In genomic region chr17:45283711-45284110, GRCh38 we compare ENCODE assay signal across 17 cellular contexts. TPM values are rescaled to one million over a fixed set of nuclear protein-coding genes. Genes with fewer than 3 reads are reported as not detected.
A peak's percentile ranks its signal among the peaks of the same experiment; 100 is the strongest.
DNase-seq lines count a peak whose midpoint lies in the region; ATAC-seq and TF ChIP-seq lines count a peak whose summit lies in the region.
"Had no signal": no experiment of that assay in that cellular context is flagged by ENCODE, and none has a peak within 500 bp of the region (broad histone marks: within the 10 kb centered on the region; RNA-seq: fewer than 3 reads in every experiment).

No MANE protein-coding gene starts in this region.

- H3K79me2 ChIP-seq in mesendoderm (ENCODE audit: control insufficient read depth, insufficient read depth, low read length): no peaks in the 10 kb centered on the region

- H3K23ac ChIP-seq in mesendoderm (ENCODE audit: low read length): no peak overlapping the region

- TF ChIP-seq CTCF in Caco-2 (IDR thresholded peaks at IDR 0.05; ENCODE audit: insufficient read depth in 1 of 2, low read depth in 1 of 2, low read length in 1 of 2, severe bottlenecking in 1 of 2, unreplicated experiment in 1 of 2): no peak

- no peak overlapping the region for H3K4me2 ChIP-seq in mesendoderm (ENCODE audit: low read length)

- H3K4me1 Mint-ChIP-seq in stimulated activated naive CD8-positive, alpha-beta T cell treated with anti-CD3 and anti-CD28 coated beads, Interleukin-15, Interleukin-2, amounts not matched to agents 100 ng/mL and 50 ng/mL, for 24 hours (ENCODE audit: low read depth): peaks cover 22% of the 10 kb centered on the region
- peaks cover 10% of the 10 kb centered on the region for H3K4me1 Mint-ChIP-seq in activated naive CD8-positive, alpha-beta T cell treated with anti-CD3 and anti-CD28 coated beads, Interleukin-2, amount 50 U/mL, for 24 hours
- peaks cover 0 to 15% (median 3%) of the 10 kb centered on the region in 7 donors for H3K4me1 Mint-ChIP-seq in naive thymus-derived CD4-positive, alpha-beta T cell
- no peaks in the 10 kb centered on the region for H3K4me1 Mint-ChIP-seq in Caco-2 (ENCODE audit: low read depth, unreplicated experiment)

- H2BK5ac ChIP-seq in mesendoderm (ENCODE audit: low read length): no peak overlapping the region

- no peak overlapping the region for H3K4ac ChIP-seq in mesendoderm (ENCODE audit: low read depth, low read length)

- H2BK120ac ChIP-seq in mesendoderm (ENCODE audit: low read depth, low read length): no peak overlapping the region

- no TSS peak for BruUV-seq in Caco-2 (replicated peaks; lab: Mats Ljungman, UMichigan)

- peaks cover 69% of the 10 kb centered on the region for H3K36me3 Mint-ChIP-seq in stimulated activated naive CD8-positive, alpha-beta T cell treated with anti-CD3 and anti-CD28 coated beads, Interleukin-15, Interleukin-2, amounts not matched to agents 100 ng/mL and 50 ng/mL, for 24 hours (ENCODE audit: low read depth)
- H3K36me3 Mint-ChIP-seq in activated naive CD8-positive, alpha-beta T cell treated with anti-CD3 and anti-CD28 coated beads, Interleukin-2, amount 50 U/mL, for 24 hours (ENCODE audit: low read depth): peaks cover 54% of the 10 kb centered on the region
- H3K36me3 Mint-ChIP-seq in naive thymus-derived CD4-positive, alpha-beta T cell: peaks cover 4 to 29% (median 8%) of the 10 kb centered on the region in 5 donors
- peaks cover 41% of the 10 kb centered on the region for H3K36me3 Mint-ChIP-seq in Caco-2 (ENCODE audit: insufficient read depth, unreplicated experiment)

- POLR2A ChIA-PET in naive thymus-derived CD4-positive, alpha-beta T cell (lab: Charles Lee): interaction anchor here (1.2 kb wide), 1 partner anchor 33 kb away, joined by 3 read pairs; the partner anchor contains the start of gene MAP3K14
- POLR2A ChIA-PET in Caco-2 (lab: Charles Lee): no interaction called here

- no peak overlapping the region for H3K18ac ChIP-seq in mesendoderm (ENCODE audit: low read length)

- no peaks in the 10 kb centered on the region for H3K9me3 ChIP-seq in naive thymus-derived CD4-positive, alpha-beta T cell (ENCODE audit: control insufficient read depth in 2 of 3, low read length in 3 of 3)
- H3K9me3 ChIP-seq in Caco-2: no peaks in the 10 kb centered on the region

- H3K79me1 ChIP-seq in mesendoderm (ENCODE audit: low read length): no peaks in the 10 kb centered on the region

- no peak overlapping the region for H2AK5ac ChIP-seq in mesendoderm (ENCODE audit: low read length)

- H3K56ac ChIP-seq in mesendoderm (ENCODE audit: low read length): no peak overlapping the region

- DNase-seq in stimulated activated naive CD8-positive, alpha-beta T cell treated with anti-CD3 and anti-CD28 coated beads, Interleukin-15, Interleukin-2, amounts not matched to agents 100 U/mL and 50 U/mL, for 24 hours: no peak
- no peak for DNase-seq in activated naive CD8-positive, alpha-beta T cell treated with anti-CD3 and anti-CD28 coated beads, Interleukin-2, amount 50 U/mL, for 24 hours
- no peak for DNase-seq in naive thymus-derived CD4-positive, alpha-beta T cell
- DNase-seq in NCI-H748 (lab: John Stamatoyannopoulos, UW; ENCODE audit: unreplicated experiment): no peak
- DNase-seq in Caco-2: no peak
- no peak for DNase-seq in mesendoderm
- DNase-seq: activated gamma-delta T cell, EL, NCI-H1436 treated with DMSO at 0.1 percent for 48 hours had no signal

- no peaks in the 10 kb centered on the region for H3K4me1 ChIP-seq in naive thymus-derived CD4-positive, alpha-beta T cell (ENCODE audit: control insufficient read depth in 2 of 2, insufficient read depth in 2 of 2, low read length in 2 of 2)
- H3K4me1 ChIP-seq in Caco-2 (peaks cover 10% of the 10 kb centered on the region), mesendoderm (ENCODE audit: control insufficient read depth, low read depth, low read length) (no peaks in the 10 kb centered on the region)

- H4K5ac ChIP-seq in mesendoderm (ENCODE audit: low read length): no peak overlapping the region

- no peak overlapping the region for H3K4me3 Mint-ChIP-seq in stimulated activated naive CD8-positive, alpha-beta T cell treated with anti-CD3 and anti-CD28 coated beads, Interleukin-15, Interleukin-2, amounts not matched to agents 100 ng/mL and 50 ng/mL, for 24 hours
- H3K4me3 Mint-ChIP-seq in activated naive CD8-positive, alpha-beta T cell treated with anti-CD3 and anti-CD28 coated beads, Interleukin-2, amount 50 U/mL, for 24 hours: no peak overlapping the region
- H3K4me3 Mint-ChIP-seq in naive thymus-derived CD4-positive, alpha-beta T cell: no peak overlapping the region
- no peak overlapping the region for H3K4me3 Mint-ChIP-seq in Caco-2 (ENCODE audit: unreplicated experiment)

- no CpG with 5 or more reads among the region's 10 CpGs for WGBS in mesendoderm (ENCODE audit: extremely low coverage, insufficient coverage, low lambda C conversion rate)

- intact Hi-C loops in naive thymus-derived CD4-positive, alpha-beta T cell (cut with micrococcal nuclease): no loop called here
- intact Hi-C loops in Caco-2 (cut with micrococcal nuclease; ENCODE audit: unreplicated experiment): no loop called here

- no peak overlapping the region for H3K27ac ChIP-seq in naive thymus-derived CD4-positive, alpha-beta T cell (ENCODE audit: low read depth, low read length)
- no peak overlapping the region for H3K27ac ChIP-seq in mesendoderm (ENCODE audit: low read depth, low read length)
- H3K27ac ChIP-seq: coronary artery, VCaP had no signal

- no peak for ATAC-seq in stimulated activated naive CD8-positive, alpha-beta T cell treated with anti-CD3 and anti-CD28 coated beads, Interleukin-15, Interleukin-2, amounts not matched to agents 100 U/mL and 50 U/mL, for 24 hours
- ATAC-seq in activated naive CD8-positive, alpha-beta T cell treated with anti-CD3 and anti-CD28 coated beads, Interleukin-2, amount 50 U/mL, for 24 hours: no peak
- no peak for ATAC-seq in naive thymus-derived CD4-positive, alpha-beta T cell
- ATAC-seq in GM21447 (IDR thresholded peaks at IDR 0.05; ENCODE audit: unreplicated experiment): no peak

- H3K27me3 Mint-ChIP-seq in stimulated activated naive CD8-positive, alpha-beta T cell treated with anti-CD3 and anti-CD28 coated beads, Interleukin-15, Interleukin-2, amounts not matched to agents 100 ng/mL and 50 ng/mL, for 24 hours: no peaks in the 10 kb centered on the region
- H3K27me3 Mint-ChIP-seq in activated naive CD8-positive, alpha-beta T cell treated with anti-CD3 and anti-CD28 coated beads, Interleukin-2, amount 50 U/mL, for 24 hours: no peaks in the 10 kb centered on the region
- no peaks in the 10 kb centered on the region for H3K27me3 Mint-ChIP-seq in naive thymus-derived CD4-positive, alpha-beta T cell
- H3K27me3 Mint-ChIP-seq in Caco-2 (ENCODE audit: insufficient read depth, unreplicated experiment): no peaks in the 10 kb centered on the region

- no peak overlapping the region for H4K8ac ChIP-seq in mesendoderm (ENCODE audit: low read depth, low read length)

- H3K9ac ChIP-seq in mesendoderm (ENCODE audit: low read length): no peak overlapping the region

- no peak overlapping the region for H3K4me3 ChIP-seq in naive thymus-derived CD4-positive, alpha-beta T cell (ENCODE audit: low read length)
- H3K4me3 ChIP-seq in Caco-2 (ENCODE audit: low read depth, low read length): no peak overlapping the region
- no peak overlapping the region for H3K4me3 ChIP-seq in mesendoderm (ENCODE audit: low read length)
- H3K4me3 ChIP-seq: coronary artery had no signal

- H2BK15ac ChIP-seq in mesendoderm (replicated peaks; ENCODE audit: low read depth): no peak overlapping the region

- no peaks in the 10 kb centered on the region for H3K9me3 Mint-ChIP-seq in stimulated activated naive CD8-positive, alpha-beta T cell treated with anti-CD3 and anti-CD28 coated beads, Interleukin-15, Interleukin-2, amounts not matched to agents 100 ng/mL and 50 ng/mL, for 24 hours
- no peaks in the 10 kb centered on the region for H3K9me3 Mint-ChIP-seq in activated naive CD8-positive, alpha-beta T cell treated with anti-CD3 and anti-CD28 coated beads, Interleukin-2, amount 50 U/mL, for 24 hours
- no peaks in the 10 kb centered on the region for H3K9me3 Mint-ChIP-seq in naive thymus-derived CD4-positive, alpha-beta T cell
- H3K9me3 Mint-ChIP-seq in Caco-2 (ENCODE audit: unreplicated experiment): no peaks in the 10 kb centered on the region

- H3K27ac Mint-ChIP-seq in stimulated activated naive CD8-positive, alpha-beta T cell treated with anti-CD3 and anti-CD28 coated beads, Interleukin-15, Interleukin-2, amounts not matched to agents 100 ng/mL and 50 ng/mL, for 24 hours: peak overlapping the region; percentile 63
- peak overlapping the region; percentile 76 for H3K27ac Mint-ChIP-seq in activated naive CD8-positive, alpha-beta T cell treated with anti-CD3 and anti-CD28 coated beads, Interleukin-2, amount 50 U/mL, for 24 hours
- H3K27ac Mint-ChIP-seq in naive thymus-derived CD4-positive, alpha-beta T cell: peak overlapping the region in 5 of 9 donors; percentile 11 to 90 (median 71)
- H3K27ac Mint-ChIP-seq in Caco-2 (ENCODE audit: unreplicated experiment): no peak overlapping the region

- CTCF ChIA-PET in naive thymus-derived CD4-positive, alpha-beta T cell (lab: Charles Lee): interaction anchor here (1.2 to 1.5 kb wide), 2 partner anchors 33 to 102 kb away, joined by 3 read pairs; partner anchors contain the start of gene MAP3K14
- CTCF ChIA-PET in Caco-2 (lab: Charles Lee): interaction anchor here (0.6 to 1.6 kb wide), 2 partner anchors 33 to 36 kb away, joined by 3 to 7 read pairs; partner anchors contain the start of gene MAP3K14

- H3K27me3 ChIP-seq in naive thymus-derived CD4-positive, alpha-beta T cell (ENCODE audit: control insufficient read depth in 2 of 2, insufficient read depth in 2 of 2, low read length in 2 of 2): no peaks in the 10 kb centered on the region
- no peaks in the 10 kb centered on the region for H3K27me3 ChIP-seq in Caco-2 (replicated peaks; ENCODE audit: control insufficient read depth, insufficient read depth, low read length)
- H3K27me3 ChIP-seq in mesendoderm (ENCODE audit: insufficient read depth, low read length, poor library complexity): no peaks in the 10 kb centered on the region

- H3K36me3 ChIP-seq in naive thymus-derived CD4-positive, alpha-beta T cell (ENCODE audit: control insufficient read depth in 2 of 3, insufficient read depth in 3 of 3, low read length in 3 of 3): peaks cover 10 to 76% (median 18%) of the 10 kb centered on the region in 3 experiments
- H3K36me3 ChIP-seq in Caco-2 (ENCODE audit: control insufficient read depth, insufficient read depth, low read length) (peaks cover 4% of the 10 kb centered on the region), mesendoderm (ENCODE audit: control insufficient read depth, insufficient read depth, low read length) (peaks cover 3% of the 10 kb centered on the region)

RNA-seq across cellular contexts. Expression of gene SPATA32, which starts 21.8 kb away (rescaled TPM):
- total RNA-seq in naive thymus-derived CD4-positive, alpha-beta T cell: 1 to 10 TPM in 1 of 5 experiments, under 1 TPM in 3, not detected in 1; 0.12 to 1.1 (median 0.58) TPM
- under 1 TPM; 0.31 to 0.59 TPM for polyA plus RNA-seq in naive thymus-derived CD4-positive, alpha-beta T cell
- total RNA-seq in Caco-2 (2022): not detected in 2 replicates
- polyA plus RNA-seq in mesendoderm (2013, experiment 1 of 2): not detected
- not detected for polyA plus RNA-seq in mesendoderm (2013, experiment 2 of 2)
- total RNA-seq: fibroblast of villous mesenchyme, HepG2, kidney epithelial cell had no signal
- polyA plus RNA-seq: BJ, HepG2 had no signal

RNA-seq across cellular contexts. Expression of gene MAP3K14, which starts 33.1 kb away (rescaled TPM):
- 10 to 100 TPM; 31.3 to 39.8 (median 34.1) TPM for total RNA-seq in naive thymus-derived CD4-positive, alpha-beta T cell
- polyA plus RNA-seq in naive thymus-derived CD4-positive, alpha-beta T cell: 10 to 100 TPM in 1 of 2 donors, 1 to 10 TPM in 1; 2.4 to 10.6 TPM
- 10.0 and 11.7 TPM in 2 replicates for total RNA-seq in Caco-2 (2022)
- 1.6 TPM for polyA plus RNA-seq in mesendoderm (2013, experiment 1 of 2)
- polyA plus RNA-seq in mesendoderm (2013, experiment 2 of 2): 2.0 TPM
